ENCODE assay signal across 2 cellular contexts in the genomic region with DNA sequence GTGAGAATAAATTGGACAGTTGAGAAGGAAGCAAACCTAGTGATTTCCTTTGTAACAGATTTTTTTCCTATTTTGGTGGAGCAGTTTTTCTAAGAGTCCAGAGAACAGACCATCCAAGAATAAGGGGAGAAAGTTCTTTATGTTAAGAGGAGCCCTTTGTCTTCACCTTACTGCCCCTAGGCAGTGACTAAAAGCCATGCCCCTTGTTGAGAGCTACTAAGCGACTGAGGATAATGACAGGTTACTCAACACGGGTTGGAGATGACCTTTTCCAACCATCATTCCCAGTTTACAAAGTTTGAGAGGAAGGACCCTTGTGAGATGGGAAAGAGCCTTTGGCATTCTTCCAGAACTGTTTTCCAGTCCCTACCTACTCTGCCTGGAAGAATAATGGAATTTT.
TF ChIP-seq lines count a peak whose summit lies in the region.

No MANE protein-coding gene starts in this region.

TF ChIP-seq in GM23338, 12 proteins besides CTCF, POLR2A, EP300 and RAD21 (continued from another document):
- TF ChIP-seq, protein P1, sequence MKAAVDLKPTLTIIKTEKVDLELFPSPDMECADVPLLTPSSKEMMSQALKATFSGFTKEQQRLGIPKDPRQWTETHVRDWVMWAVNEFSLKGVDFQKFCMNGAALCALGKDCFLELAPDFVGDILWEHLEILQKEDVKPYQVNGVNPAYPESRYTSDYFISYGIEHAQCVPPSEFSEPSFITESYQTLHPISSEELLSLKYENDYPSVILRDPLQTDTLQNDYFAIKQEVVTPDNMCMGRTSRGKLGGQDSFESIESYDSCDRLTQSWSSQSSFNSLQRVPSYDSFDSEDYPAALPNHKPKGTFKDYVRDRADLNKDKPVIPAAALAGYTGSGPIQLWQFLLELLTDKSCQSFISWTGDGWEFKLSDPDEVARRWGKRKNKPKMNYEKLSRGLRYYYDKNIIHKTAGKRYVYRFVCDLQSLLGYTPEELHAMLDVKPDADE (IDR thresholded peaks at IDR 0.05), result no peak
- TF ChIP-seq POLR2AphosphoS5 (IDR thresholded peaks at IDR 0.05; ENCODE audit: low read depth) (no peak), STAT1 (IDR thresholded peaks at IDR 0.05; ENCODE audit: unreplicated experiment) (no peak), EZH2 (IDR thresholded peaks at IDR 0.05; ENCODE audit: low read depth, unreplicated experiment) (no peak), JUNB (IDR thresholded peaks at IDR 0.05; ENCODE audit: unreplicated experiment) (no peak), ZNF114 (CRISPR knock-in tag; IDR thresholded peaks at IDR 0.05) (no peak), ZNF331 (CRISPR knock-in tag; IDR thresholded peaks at IDR 0.05; ENCODE audit: low read depth) (no peak), EZH2phosphoT487 (IDR thresholded peaks at IDR 0.05; ENCODE audit: unreplicated experiment) (no peak)
- TF ChIP-seq, protein P2, sequence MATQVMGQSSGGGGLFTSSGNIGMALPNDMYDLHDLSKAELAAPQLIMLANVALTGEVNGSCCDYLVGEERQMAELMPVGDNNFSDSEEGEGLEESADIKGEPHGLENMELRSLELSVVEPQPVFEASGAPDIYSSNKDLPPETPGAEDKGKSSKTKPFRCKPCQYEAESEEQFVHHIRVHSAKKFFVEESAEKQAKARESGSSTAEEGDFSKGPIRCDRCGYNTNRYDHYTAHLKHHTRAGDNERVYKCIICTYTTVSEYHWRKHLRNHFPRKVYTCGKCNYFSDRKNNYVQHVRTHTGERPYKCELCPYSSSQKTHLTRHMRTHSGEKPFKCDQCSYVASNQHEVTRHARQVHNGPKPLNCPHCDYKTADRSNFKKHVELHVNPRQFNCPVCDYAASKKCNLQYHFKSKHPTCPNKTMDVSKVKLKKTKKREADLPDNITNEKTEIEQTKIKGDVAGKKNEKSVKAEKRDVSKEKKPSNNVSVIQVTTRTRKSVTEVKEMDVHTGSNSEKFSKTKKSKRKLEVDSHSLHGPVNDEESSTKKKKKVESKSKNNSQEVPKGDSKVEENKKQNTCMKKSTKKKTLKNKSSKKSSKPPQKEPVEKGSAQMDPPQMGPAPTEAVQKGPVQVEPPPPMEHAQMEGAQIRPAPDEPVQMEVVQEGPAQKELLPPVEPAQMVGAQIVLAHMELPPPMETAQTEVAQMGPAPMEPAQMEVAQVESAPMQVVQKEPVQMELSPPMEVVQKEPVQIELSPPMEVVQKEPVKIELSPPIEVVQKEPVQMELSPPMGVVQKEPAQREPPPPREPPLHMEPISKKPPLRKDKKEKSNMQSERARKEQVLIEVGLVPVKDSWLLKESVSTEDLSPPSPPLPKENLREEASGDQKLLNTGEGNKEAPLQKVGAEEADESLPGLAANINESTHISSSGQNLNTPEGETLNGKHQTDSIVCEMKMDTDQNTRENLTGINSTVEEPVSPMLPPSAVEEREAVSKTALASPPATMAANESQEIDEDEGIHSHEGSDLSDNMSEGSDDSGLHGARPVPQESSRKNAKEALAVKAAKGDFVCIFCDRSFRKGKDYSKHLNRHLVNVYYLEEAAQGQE (IDR thresholded peaks at IDR 0.05; ENCODE audit: unreplicated experiment), result no peak
- TF ChIP-seq, protein P3, sequence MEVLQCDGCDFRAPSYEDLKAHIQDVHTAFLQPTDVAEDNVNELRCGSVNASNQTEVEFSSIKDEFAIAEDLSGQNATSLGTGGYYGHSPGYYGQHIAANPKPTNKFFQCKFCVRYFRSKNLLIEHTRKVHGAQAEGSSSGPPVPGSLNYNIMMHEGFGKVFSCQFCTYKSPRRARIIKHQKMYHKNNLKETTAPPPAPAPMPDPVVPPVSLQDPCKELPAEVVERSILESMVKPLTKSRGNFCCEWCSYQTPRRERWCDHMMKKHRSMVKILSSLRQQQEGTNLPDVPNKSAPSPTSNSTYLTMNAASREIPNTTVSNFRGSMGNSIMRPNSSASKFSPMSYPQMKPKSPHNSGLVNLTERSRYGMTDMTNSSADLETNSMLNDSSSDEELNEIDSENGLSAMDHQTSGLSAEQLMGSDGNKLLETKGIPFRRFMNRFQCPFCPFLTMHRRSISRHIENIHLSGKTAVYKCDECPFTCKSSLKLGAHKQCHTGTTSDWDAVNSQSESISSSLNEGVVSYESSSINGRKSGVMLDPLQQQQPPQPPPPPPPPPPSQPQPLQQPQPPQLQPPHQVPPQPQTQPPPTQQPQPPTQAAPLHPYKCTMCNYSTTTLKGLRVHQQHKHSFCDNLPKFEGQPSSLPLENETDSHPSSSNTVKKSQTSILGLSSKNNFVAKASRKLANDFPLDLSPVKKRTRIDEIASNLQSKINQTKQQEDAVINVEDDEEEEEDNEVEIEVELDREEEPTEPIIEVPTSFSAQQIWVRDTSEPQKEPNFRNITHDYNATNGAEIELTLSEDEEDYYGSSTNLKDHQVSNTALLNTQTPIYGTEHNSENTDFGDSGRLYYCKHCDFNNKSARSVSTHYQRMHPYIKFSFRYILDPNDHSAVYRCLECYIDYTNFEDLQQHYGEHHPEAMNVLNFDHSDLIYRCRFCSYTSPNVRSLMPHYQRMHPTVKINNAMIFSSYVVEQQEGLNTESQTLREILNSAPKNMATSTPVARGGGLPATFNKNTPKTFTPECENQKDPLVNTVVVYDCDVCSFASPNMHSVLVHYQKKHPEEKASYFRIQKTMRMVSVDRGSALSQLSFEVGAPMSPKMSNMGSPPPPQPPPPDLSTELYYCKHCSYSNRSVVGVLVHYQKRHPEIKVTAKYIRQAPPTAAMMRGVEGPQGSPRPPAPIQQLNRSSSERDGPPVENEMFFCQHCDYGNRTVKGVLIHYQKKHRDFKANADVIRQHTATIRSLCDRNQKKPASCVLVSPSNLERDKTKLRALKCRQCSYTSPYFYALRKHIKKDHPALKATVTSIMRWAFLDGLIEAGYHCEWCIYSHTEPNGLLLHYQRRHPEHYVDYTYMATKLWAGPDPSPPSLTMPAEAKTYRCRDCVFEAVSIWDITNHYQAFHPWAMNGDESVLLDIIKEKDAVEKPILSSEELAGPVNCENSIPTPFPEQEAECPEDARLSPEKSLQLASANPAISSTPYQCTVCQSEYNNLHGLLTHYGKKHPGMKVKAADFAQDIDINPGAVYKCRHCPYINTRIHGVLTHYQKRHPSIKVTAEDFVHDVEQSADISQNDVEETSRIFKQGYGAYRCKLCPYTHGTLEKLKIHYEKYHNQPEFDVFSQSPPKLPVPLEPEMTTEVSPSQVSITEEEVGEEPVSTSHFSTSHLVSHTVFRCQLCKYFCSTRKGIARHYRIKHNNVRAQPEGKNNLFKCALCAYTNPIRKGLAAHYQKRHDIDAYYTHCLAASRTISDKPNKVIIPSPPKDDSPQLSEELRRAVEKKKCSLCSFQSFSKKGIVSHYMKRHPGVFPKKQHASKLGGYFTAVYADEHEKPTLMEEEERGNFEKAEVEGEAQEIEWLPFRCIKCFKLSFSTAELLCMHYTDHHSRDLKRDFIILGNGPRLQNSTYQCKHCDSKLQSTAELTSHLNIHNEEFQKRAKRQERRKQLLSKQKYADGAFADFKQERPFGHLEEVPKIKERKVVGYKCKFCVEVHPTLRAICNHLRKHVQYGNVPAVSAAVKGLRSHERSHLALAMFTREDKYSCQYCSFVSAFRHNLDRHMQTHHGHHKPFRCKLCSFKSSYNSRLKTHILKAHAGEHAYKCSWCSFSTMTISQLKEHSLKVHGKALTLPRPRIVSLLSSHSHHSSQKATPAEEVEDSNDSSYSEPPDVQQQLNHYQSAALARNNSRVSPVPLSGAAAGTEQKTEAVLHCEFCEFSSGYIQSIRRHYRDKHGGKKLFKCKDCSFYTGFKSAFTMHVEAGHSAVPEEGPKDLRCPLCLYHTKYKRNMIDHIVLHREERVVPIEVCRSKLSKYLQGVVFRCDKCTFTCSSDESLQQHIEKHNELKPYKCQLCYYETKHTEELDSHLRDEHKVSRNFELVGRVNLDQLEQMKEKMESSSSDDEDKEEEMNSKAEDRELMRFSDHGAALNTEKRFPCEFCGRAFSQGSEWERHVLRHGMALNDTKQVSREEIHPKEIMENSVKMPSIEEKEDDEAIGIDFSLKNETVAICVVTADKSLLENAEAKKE (CRISPR knock-in tag; IDR thresholded peaks at IDR 0.05), result no peak
TF ChIP-seq in GM23338: peak in this region for 0.

TF ChIP-seq in WTC11, 78 proteins besides CTCF, POLR2A, EP300 and RAD21 (continues in another document):
- TF ChIP-seq, protein P4, sequence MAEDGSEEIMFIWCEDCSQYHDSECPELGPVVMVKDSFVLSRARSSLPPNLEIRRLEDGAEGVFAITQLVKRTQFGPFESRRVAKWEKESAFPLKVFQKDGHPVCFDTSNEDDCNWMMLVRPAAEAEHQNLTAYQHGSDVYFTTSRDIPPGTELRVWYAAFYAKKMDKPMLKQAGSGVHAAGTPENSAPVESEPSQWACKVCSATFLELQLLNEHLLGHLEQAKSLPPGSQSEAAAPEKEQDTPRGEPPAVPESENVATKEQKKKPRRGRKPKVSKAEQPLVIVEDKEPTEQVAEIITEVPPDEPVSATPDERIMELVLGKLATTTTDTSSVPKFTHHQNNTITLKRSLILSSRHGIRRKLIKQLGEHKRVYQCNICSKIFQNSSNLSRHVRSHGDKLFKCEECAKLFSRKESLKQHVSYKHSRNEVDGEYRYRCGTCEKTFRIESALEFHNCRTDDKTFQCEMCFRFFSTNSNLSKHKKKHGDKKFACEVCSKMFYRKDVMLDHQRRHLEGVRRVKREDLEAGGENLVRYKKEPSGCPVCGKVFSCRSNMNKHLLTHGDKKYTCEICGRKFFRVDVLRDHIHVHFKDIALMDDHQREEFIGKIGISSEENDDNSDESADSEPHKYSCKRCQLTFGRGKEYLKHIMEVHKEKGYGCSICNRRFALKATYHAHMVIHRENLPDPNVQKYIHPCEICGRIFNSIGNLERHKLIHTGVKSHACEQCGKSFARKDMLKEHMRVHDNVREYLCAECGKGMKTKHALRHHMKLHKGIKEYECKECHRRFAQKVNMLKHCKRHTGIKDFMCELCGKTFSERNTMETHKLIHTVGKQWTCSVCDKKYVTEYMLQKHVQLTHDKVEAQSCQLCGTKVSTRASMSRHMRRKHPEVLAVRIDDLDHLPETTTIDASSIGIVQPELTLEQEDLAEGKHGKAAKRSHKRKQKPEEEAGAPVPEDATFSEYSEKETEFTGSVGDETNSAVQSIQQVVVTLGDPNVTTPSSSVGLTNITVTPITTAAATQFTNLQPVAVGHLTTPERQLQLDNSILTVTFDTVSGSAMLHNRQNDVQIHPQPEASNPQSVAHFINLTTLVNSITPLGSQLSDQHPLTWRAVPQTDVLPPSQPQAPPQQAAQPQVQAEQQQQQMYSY (CRISPR knock-in tag; IDR thresholded peaks at IDR 0.05), result no peak
- TF ChIP-seq TEAD4 (CRISPR knock-in tag; IDR thresholded peaks at IDR 0.05) (no peak), CBFB (CRISPR knock-in tag; IDR thresholded peaks at IDR 0.05; ENCODE audit: low read depth) (no peak), ZNF219 (CRISPR knock-in tag; IDR thresholded peaks at IDR 0.05; ENCODE audit: borderline replicate concordance) (no peak), FOXP1 (CRISPR knock-in tag; IDR thresholded peaks at IDR 0.05; ENCODE audit: borderline replicate concordance) (no peak), ZNF416 (CRISPR knock-in tag; IDR thresholded peaks at IDR 0.05) (no peak), SOX15 (CRISPR knock-in tag; IDR thresholded peaks at IDR 0.05) (no peak), IRF2 (CRISPR knock-in tag; IDR thresholded peaks at IDR 0.05; ENCODE audit: borderline replicate concordance, low read depth) (no peak), EMX1 (CRISPR knock-in tag; IDR thresholded peaks at IDR 0.05) (no peak)
- TF ChIP-seq, protein P5, sequence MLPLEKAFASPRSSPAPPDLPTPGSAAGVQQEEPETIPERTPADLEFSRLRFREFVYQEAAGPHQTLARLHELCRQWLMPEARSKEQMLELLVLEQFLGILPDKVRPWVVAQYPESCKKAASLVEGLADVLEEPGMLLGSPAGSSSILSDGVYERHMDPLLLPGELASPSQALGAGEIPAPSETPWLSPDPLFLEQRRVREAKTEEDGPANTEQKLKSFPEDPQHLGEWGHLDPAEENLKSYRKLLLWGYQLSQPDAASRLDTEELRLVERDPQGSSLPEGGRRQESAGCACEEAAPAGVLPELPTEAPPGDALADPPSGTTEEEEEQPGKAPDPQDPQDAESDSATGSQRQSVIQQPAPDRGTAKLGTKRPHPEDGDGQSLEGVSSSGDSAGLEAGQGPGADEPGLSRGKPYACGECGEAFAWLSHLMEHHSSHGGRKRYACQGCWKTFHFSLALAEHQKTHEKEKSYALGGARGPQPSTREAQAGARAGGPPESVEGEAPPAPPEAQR (CRISPR knock-in tag; IDR thresholded peaks at IDR 0.05), result no peak
- TF ChIP-seq, protein P6, sequence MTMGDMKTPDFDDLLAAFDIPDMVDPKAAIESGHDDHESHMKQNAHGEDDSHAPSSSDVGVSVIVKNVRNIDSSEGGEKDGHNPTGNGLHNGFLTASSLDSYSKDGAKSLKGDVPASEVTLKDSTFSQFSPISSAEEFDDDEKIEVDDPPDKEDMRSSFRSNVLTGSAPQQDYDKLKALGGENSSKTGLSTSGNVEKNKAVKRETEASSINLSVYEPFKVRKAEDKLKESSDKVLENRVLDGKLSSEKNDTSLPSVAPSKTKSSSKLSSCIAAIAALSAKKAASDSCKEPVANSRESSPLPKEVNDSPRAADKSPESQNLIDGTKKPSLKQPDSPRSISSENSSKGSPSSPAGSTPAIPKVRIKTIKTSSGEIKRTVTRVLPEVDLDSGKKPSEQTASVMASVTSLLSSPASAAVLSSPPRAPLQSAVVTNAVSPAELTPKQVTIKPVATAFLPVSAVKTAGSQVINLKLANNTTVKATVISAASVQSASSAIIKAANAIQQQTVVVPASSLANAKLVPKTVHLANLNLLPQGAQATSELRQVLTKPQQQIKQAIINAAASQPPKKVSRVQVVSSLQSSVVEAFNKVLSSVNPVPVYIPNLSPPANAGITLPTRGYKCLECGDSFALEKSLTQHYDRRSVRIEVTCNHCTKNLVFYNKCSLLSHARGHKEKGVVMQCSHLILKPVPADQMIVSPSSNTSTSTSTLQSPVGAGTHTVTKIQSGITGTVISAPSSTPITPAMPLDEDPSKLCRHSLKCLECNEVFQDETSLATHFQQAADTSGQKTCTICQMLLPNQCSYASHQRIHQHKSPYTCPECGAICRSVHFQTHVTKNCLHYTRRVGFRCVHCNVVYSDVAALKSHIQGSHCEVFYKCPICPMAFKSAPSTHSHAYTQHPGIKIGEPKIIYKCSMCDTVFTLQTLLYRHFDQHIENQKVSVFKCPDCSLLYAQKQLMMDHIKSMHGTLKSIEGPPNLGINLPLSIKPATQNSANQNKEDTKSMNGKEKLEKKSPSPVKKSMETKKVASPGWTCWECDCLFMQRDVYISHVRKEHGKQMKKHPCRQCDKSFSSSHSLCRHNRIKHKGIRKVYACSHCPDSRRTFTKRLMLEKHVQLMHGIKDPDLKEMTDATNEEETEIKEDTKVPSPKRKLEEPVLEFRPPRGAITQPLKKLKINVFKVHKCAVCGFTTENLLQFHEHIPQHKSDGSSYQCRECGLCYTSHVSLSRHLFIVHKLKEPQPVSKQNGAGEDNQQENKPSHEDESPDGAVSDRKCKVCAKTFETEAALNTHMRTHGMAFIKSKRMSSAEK (CRISPR knock-in tag; IDR thresholded peaks at IDR 0.05; ENCODE audit: borderline replicate concordance), result no peak
